ENCODE assay signal across 8 cellular contexts in genomic region chr3:86990171-86990733, GRCh38. TPM values are rescaled to one million over a fixed set of nuclear protein-coding genes. Genes with fewer than 3 reads are reported as not detected.
A peak's percentile ranks its signal among the peaks of the same experiment; 100 is the strongest.
DNase-seq lines count a peak whose midpoint lies in the region; ATAC-seq and TF ChIP-seq lines count a peak whose summit lies in the region.

No MANE protein-coding gene starts in this region.

- DNase-seq in AG10803 (ENCODE audit: low read depth) (no peak), colonic mucosa (no peak), NCI-H82 (lab: John Stamatoyannopoulos, UW) (no peak)

- H3K9me3 ChIP-seq in colonic mucosa (no peaks in the 10 kb centered on the region), mucosa of stomach (ENCODE audit: control insufficient read depth, low read length) (no peaks in the 10 kb centered on the region)

- TF ChIP-seq CTCF in AG10803 (conservative IDR thresholded peaks at IDR 0.05; ENCODE audit: low read length) (no peak), colonic mucosa (IDR thresholded peaks at IDR 0.05) (no peak)

- peak overlapping the region; percentile 63 for H3K27ac ChIP-seq in colonic mucosa

- peak overlapping the region; percentile 0 to 57 for H3K9ac ChIP-seq in colonic mucosa (ENCODE audit: low read depth in 2 of 2, low read length in 2 of 2)
- peak overlapping the region; percentile 33 for H3K9ac ChIP-seq in mucosa of stomach (ENCODE audit: low read length)

- intact Hi-C loops in colonic mucosa (cut with DNase I) = no loop called here

- H3K36me3 ChIP-seq in colonic mucosa (no peaks in the 10 kb centered on the region), mucosa of stomach (ENCODE audit: control insufficient read depth, insufficient read depth, low read length) (no peaks in the 10 kb centered on the region)

- H3K4me1 ChIP-seq in colonic mucosa (peaks cover 4% of the 10 kb centered on the region), mucosa of stomach (ENCODE audit: control insufficient read depth, insufficient read depth, low read length) (no peaks in the 10 kb centered on the region)

- ATAC-seq in HG03103 (IDR thresholded peaks at IDR 0.05; ENCODE audit: low read depth, unreplicated experiment) (peak; percentile 31), HG03378 (IDR thresholded peaks at IDR 0.05; ENCODE audit: unreplicated experiment) (no peak), GM19324 (IDR thresholded peaks at IDR 0.05; ENCODE audit: low FRiP score, unreplicated experiment) (no peak)
- ATAC-seq in activated CD4-positive, CD25-positive, alpha-beta regulatory T cell treated with anti-CD3 and anti-CD28 coated beads, Interleukin-2, amount 50 U/mL, for 24 hours = no peak

- H3K27me3 ChIP-seq in colonic mucosa (peaks cover 10% of the 10 kb centered on the region), mucosa of stomach (ENCODE audit: control insufficient read depth, insufficient read depth, low read length) (peaks cover 24% of the 10 kb centered on the region)

- H3K4me3 ChIP-seq in AG10803 (ENCODE audit: low read length) (peak overlapping the region; percentile 93), colonic mucosa (peak overlapping the region; percentile 46), mucosa of stomach (ENCODE audit: low read length) (no peak overlapping the region)

RNA-seq across cellular contexts. Expression of gene VGLL3, which starts 0.7 kb away (rescaled TPM):
- 1 to 10 TPM; 1.3 to 8.0 TPM for total RNA-seq in colonic mucosa
